In the genomic region with DNA sequence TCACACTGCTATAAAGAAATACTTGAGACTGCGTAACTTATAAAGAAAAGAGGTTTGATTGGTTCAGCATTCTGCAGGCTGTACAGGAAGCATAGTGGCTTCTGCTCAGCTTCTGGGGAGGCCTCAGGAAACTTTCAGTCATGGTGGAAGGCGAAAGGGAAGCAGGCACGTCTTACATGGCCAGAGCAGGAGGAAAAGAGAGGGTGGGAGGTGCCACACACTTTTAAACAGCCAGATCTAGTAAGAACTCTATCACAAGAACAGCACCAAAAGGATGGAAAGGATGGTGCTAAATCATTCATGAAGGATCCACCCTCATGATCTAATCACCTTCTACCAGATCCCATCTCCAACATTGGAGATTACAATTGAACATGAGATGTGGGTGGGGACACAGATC, we compare ENCODE assay signal across 15 cellular contexts.
DNase-seq lines count a peak whose midpoint lies in the region; ATAC-seq and TF ChIP-seq lines count a peak whose summit lies in the region.
"Had no signal": no experiment of that assay in that cellular context is flagged by ENCODE, and none has a peak within 500 bp of the region (broad histone marks: within the 10 kb centered on the region; RNA-seq: fewer than 3 reads in every experiment).

No MANE protein-coding gene starts in this region.

- peaks cover 2% of the 10 kb centered on the region for H3K9me3 Mint-ChIP-seq in Calu3 (ENCODE audit: low read depth, unreplicated experiment)
- H3K9me3 Mint-ChIP-seq in neural crest cell, result no peaks in the 10 kb centered on the region
- H3K9me3 Mint-ChIP-seq: H9 had no signal

- DNase-seq in Calu3, result no peak
- DNase-seq in left lobe of liver (ENCODE audit: low spot score), result no peak
- no peak for DNase-seq in neural crest cell (ENCODE audit: low read depth, low spot score)
- no peak for DNase-seq in putamen (ENCODE audit: low spot score)
- DNase-seq in HK-2 (ENCODE audit: unreplicated experiment), result no peak
- DNase-seq: BE2C; CD4-positive, alpha-beta memory T cell; GOT3; H9 had no signal

- CTCF ChIA-PET in Calu3 (lab: Charles Lee), result interaction anchor here (0.7 to 2.4 kb wide), 6 partner anchors 10 to 161 kb away, joined by 3 to 9 read pairs (median 4); no protein-coding TSS in a partner anchor

- no peak for TF ChIP-seq CTCF in 22Rv1 (IDR thresholded peaks at IDR 0.05)
- TF ChIP-seq CTCF in Calu3 (IDR thresholded peaks at IDR 0.05; ENCODE audit: unreplicated experiment), result no peak
- TF ChIP-seq CTCF in neural crest cell (conservative IDR thresholded peaks at IDR 0.05), result no peak

- ATAC-seq in left lobe of liver, result peak; percentile 6
- no peak for ATAC-seq in GM18861 (IDR thresholded peaks at IDR 0.05; ENCODE audit: unreplicated experiment)
- ATAC-seq: GM12878, K562 had no signal

- H3K4me1 Mint-ChIP-seq in Calu3 (ENCODE audit: low read depth, unreplicated experiment), result peaks cover 36% of the 10 kb centered on the region
- no peaks in the 10 kb centered on the region for H3K4me1 Mint-ChIP-seq in neural crest cell
- H3K4me1 Mint-ChIP-seq: CD4-positive, alpha-beta memory T cell had no signal

- intact Hi-C loops in Calu3 (cut with micrococcal nuclease; ENCODE audit: unreplicated experiment), result loop anchor here (10.0 kb wide), 1 partner anchor 139 kb away; no protein-coding TSS in a partner anchor

- H3K27me3 Mint-ChIP-seq in Calu3 (ENCODE audit: unreplicated experiment) (no peaks in the 10 kb centered on the region), neural crest cell (ENCODE audit: low read depth) (peaks cover 10% of the 10 kb centered on the region)

- peak overlapping the region; percentile 15 for H3K4me3 Mint-ChIP-seq in Calu3 (ENCODE audit: low read depth, unreplicated experiment)
- no peak overlapping the region for H3K4me3 Mint-ChIP-seq in neural crest cell
- H3K4me3 Mint-ChIP-seq: CD4-positive, alpha-beta memory T cell; H9 had no signal

- H3K27ac ChIP-seq in 22Rv1, result peak overlapping the region; percentile 87
- H3K27ac ChIP-seq: C4-2B, HL-60 had no signal

- no TSS peak for BruUV-seq in Calu3 (replicated peaks; lab: Mats Ljungman, UMichigan)

- H3K27ac Mint-ChIP-seq in Calu3 (ENCODE audit: unreplicated experiment), result peak overlapping the region; percentile 86
- peak overlapping the region; percentile 61 for H3K27ac Mint-ChIP-seq in neural crest cell (ENCODE audit: unreplicated experiment)
- H3K27ac Mint-ChIP-seq: CD4-positive, alpha-beta memory T cell; H9 had no signal

- H3K36me3 Mint-ChIP-seq in Calu3 (ENCODE audit: insufficient read depth, unreplicated experiment), result no peaks in the 10 kb centered on the region
- no peaks in the 10 kb centered on the region for H3K36me3 Mint-ChIP-seq in neural crest cell (ENCODE audit: low read depth)
- H3K36me3 Mint-ChIP-seq: CD4-positive, alpha-beta memory T cell had no signal
